Comparison of ENCODE assay signal across 1 cellular context in the genomic region with DNA sequence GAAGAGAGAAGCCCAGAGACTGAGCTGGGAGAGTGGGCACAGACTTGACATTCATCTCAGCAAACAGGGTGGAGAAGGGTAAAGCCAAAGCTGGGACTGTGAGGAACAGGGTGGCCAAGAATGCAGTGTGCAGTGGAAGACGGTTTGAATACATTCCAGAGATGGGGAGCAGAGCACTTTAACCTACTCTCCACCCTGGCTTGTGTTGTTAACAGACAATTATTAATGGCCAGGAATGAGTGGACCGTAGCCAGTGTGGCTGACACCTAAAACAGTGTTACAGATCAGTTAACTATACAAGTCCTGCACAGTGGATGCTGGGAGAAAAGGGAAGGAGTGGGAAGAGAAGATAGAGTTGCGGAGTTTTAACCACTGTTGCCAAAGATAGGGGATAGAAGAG.
TF ChIP-seq lines count a peak whose summit lies in the region.

No MANE protein-coding gene starts in this region.

TF ChIP-seq in GM12878, 131 proteins besides CTCF, POLR2A, EP300 and RAD21:
- TF ChIP-seq MTA3 (IDR thresholded peaks at IDR 0.05; ENCODE audit: borderline replicate concordance, low read length): no peak
- no peak for TF ChIP-seq GABPA (IDR thresholded peaks at IDR 0.05; ENCODE audit: low read depth)
- TF ChIP-seq RBBP5 (conservative IDR thresholded peaks at IDR 0.05): no peak
